ENCODE assay signal across 8 cellular contexts in the genomic region with DNA sequence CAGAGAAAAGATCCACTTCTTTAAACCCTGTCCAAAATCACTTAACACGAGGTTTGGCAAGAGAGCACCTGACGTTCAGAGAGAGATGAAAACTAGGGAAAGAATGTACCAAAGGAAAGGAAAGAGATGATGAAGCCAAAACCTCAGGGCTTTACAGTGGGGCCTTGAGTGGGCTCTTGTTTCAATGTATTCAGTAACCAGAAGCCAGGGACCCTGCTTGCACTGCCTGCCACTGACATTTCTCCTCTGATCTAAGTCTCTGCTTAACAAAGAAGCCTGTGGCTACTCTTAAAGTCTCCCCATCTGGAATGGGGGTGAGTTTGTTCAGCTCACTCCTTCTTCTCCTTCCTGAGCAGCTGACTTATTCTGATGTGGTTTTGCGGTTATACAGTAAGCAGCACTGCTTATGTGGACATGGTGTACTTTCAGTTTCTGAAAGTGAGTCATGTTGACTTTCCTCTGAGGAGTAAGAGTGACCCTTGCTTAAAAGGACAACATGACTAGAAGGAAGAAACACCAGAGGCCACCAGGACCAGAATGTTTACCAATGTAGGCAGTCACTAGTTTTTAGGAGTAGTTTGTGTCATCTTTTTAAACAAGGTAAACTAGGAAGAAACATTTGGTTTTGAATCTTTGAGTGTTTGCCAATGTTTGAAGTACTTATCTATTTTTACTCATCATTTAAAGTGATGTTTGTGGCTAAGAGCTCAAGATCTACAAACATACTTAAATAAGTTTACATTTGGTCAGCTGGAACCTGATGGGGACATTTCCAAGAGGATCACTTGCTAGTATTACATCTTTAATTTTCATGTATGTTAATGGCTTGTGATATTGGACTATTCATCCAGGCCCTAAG.
DNase-seq lines count a peak whose midpoint lies in the region; ATAC-seq, FAIRE-seq and TF ChIP-seq lines count a peak whose summit lies in the region.

No MANE protein-coding gene starts in this region.

- H3K36me3 ChIP-seq in kidney epithelial cell (ENCODE audit: control insufficient read depth, insufficient read depth, low read length) (no peaks in the 10 kb centered on the region), tibial nerve (no peaks in the 10 kb centered on the region)

- no peak for TF ChIP-seq POLR2A in tibial nerve (IDR thresholded peaks at IDR 0.05)

- WGBS in tibial nerve, 2 donors: 48 to 60% methylated on average over 3 of the region's 3 CpGs

- no peaks in the 10 kb centered on the region for H3K9me3 ChIP-seq in tibial nerve

- H3K27me3 ChIP-seq in kidney epithelial cell (ENCODE audit: control insufficient read depth, insufficient read depth, low read length) (no peaks in the 10 kb centered on the region), tibial nerve (no peaks in the 10 kb centered on the region)

- TF ChIP-seq EP300 in tibial nerve (IDR thresholded peaks at IDR 0.05): peak; percentile 74 to 95

- no peak overlapping the region for H3K4me3 ChIP-seq in AG04449 (ENCODE audit: low read depth, low read length)
- no peak overlapping the region for H3K4me3 ChIP-seq in kidney epithelial cell (ENCODE audit: low read depth, low read length)
- no peak overlapping the region for H3K4me3 ChIP-seq in tibial nerve

- H3K27ac ChIP-seq in tibial nerve: peak overlapping the region; percentile 36 to 82 (median 49)

- TF ChIP-seq CTCF in AG04449 (IDR thresholded peaks at IDR 0.05; ENCODE audit: insufficient read depth, low read length, missing control alignments) (no peak), kidney epithelial cell (IDR thresholded peaks at IDR 0.05; ENCODE audit: insufficient read depth, low read length, poor library complexity, severe bottlenecking) (no peak), tibial nerve (IDR thresholded peaks at IDR 0.05) (peak in 1 of 5 experiments; percentile 23)

- peak; percentile 90 for ATAC-seq in HG02885 (IDR thresholded peaks at IDR 0.05; ENCODE audit: poor library complexity, unreplicated experiment)

- POLR2A ChIA-PET in AG04449 (lab: Yijun Ruan, JAX): interaction anchor here (1.2 kb wide), 1 partner anchor 80 kb away, joined by 3 read pairs; no protein-coding TSS in a partner anchor

- DNase-seq in AG04449 (ENCODE audit: low read depth, low spot score) (peak; percentile 96), GM18507 (ENCODE audit: extremely low spot score, insufficient read length, low read depth) (peak; percentile 36), NOMO-1 (lab: John Stamatoyannopoulos, UW; ENCODE audit: unreplicated experiment in 2 of 2) (peak; percentile 40 to 97), amniotic epithelial cell (ENCODE audit: low read depth) (peak; percentile 99), kidney epithelial cell (ENCODE audit: low read depth) (peak; percentile 99), tibial nerve (ENCODE audit: low spot score in 2 of 2) (peak in 1 of 2 donors; percentile 60), NCI-H1694 (lab: John Stamatoyannopoulos, UW) (no peak)

- H3K4me1 ChIP-seq in tibial nerve: peaks cover 0 to 16% (median 11%) of the 10 kb centered on the region in 4 donors

- CTCF ChIA-PET in AG04449 (lab: Yijun Ruan, JAX): interaction anchor here (1.0 to 7.5 kb wide), 12 partner anchors 9 to 1087 kb away, joined by 3 to 184 read pairs (median 4); no protein-coding TSS in a partner anchor

- peak; percentile 93 for FAIRE-seq in GM18507 (lab: Jason Lieb, UNC)
